Comparison of ENCODE assay signal across 19 cellular contexts in genomic region chr18:47028738-47029137, GRCh38. TPM values are rescaled to one million over a fixed set of nuclear protein-coding genes. Genes with fewer than 3 reads are reported as not detected.
"Had no signal": no experiment of that assay in that cellular context is flagged by ENCODE, and none has a peak within 500 bp of the region (broad histone marks: within the 10 kb centered on the region; RNA-seq: fewer than 3 reads in every experiment).

No MANE protein-coding gene starts in this region.

RNA-seq across cellular contexts. Expression of gene ELOA2, which starts 6.7 kb away (rescaled TPM):
- total RNA-seq: activated CD4-positive, alpha-beta memory T cell treated with anti-CD3 and anti-CD28 coated beads, Interleukin-2, amount 10 ng/mL, durations not matched to agents 7 days and 5 days; activated CD4-positive, alpha-beta T cell treated with anti-CD3 and anti-CD28 coated beads for 36 hours; activated CD4-positive, alpha-beta T cell treated with anti-CD3 and anti-CD28 coated beads, Interleukin-2, amount 10 ng/mL, durations not matched to agents 7 days and 5 days; activated CD8-positive, alpha-beta memory T cell treated with anti-CD3 and anti-CD28 coated beads, Interleukin-2, amount 10 ng/mL, durations not matched to agents 7 days and 5 days; activated CD8-positive, alpha-beta T cell treated with anti-CD3 and anti-CD28 coated beads, Interleukin-2, amount 10 ng/mL, durations not matched to agents 7 days and 5 days; activated naive CD4-positive, alpha-beta T cell treated with anti-CD3 and anti-CD28 coated beads for 36 hours; activated naive CD4-positive, alpha-beta T cell treated with anti-CD3 and anti-CD28 coated beads, Interleukin-2, amount 50 U/mL, for 72 hours; activated naive CD8-positive, alpha-beta T cell treated with anti-CD3 and anti-CD28 coated beads for 36 hours; activated T-helper 2 cell treated with anti-CD3 and anti-CD28 coated beads, Interferon-gamma antibody, Interleukin-2, Interleukin-4, amounts not matched to agents 10 μg/mL and 5 μg/mL and 100 μg/mL, durations not matched to agents 14 hours and 24 hours and 36 hours; adrenal gland; aorta; astrocyte; body of pancreas; breast epithelium; T-cell; T-helper 1 cell treated with Interleukin-12 subunit alpha and Interleukin-12 subunit beta and Interleukin-4 antibody, amounts not matched to agents 30 ng/mL and 1 ng/mL, for 36 hours; T-helper 17 cell; T-helper 2 cell treated with Interferon-gamma antibody and Interleukin-4, amounts not matched to agents 100 ng/mL and 5 ng/mL, for 36 hours; WTC11 had no signal
- polyA plus RNA-seq: adrenal gland, aorta had no signal
